8 cellular contexts compared by ENCODE assay signal in the genomic region with DNA sequence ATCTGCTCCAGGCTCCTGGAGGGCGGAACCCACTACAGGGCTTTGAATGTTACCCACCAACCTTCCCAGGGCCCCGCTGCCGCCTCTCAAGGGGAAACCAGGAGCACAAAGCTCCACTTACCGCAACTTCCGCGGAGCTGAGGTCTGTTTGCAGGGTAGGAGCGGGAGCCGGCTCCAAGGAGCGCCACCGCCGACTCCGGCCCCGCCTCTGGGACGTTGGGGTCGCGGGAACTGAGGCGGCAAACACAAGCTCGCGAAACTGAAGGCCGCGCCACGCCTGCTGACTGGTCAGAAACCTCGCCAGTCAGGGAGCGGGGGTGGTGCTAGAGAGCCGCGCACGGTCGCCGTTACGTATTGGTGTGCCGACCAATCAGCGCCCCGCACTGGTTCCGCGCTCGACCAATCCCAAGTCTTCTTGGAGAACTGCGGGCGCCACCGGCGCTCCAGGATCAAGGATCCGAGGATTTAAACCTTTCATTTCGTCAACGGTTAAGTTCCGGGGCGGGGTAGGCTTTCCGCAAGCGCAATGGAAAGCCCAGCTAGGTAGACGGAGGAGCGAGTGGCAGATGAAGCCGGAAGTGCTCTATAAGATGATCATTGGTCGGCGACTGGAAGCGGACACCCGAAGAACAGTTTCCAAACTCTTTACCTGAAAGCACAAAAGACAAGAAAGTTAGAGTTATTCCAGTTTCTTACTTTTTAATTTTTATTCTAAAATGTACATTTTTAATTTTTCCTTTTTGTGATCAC. TPM values are rescaled to one million over a fixed set of nuclear protein-coding genes. Genes with fewer than 3 reads are reported as not detected.
DNase-seq lines count a peak whose midpoint lies in the region; ATAC-seq, FAIRE-seq and TF ChIP-seq lines count a peak whose summit lies in the region.

A gene (minus strand): TSS at position 233 of the 750 bp plus-strand sequence. CDS start 3,828 bp downstream, outside the sequence.

- peaks cover 3 to 4% of the 10 kb centered on the region in 2 donors for H3K4me1 ChIP-seq in kidney (ENCODE audit: control insufficient read depth in 1 of 2, insufficient read depth in 1 of 2, low read depth in 1 of 2, low read length in 2 of 2)

- peak within 1 kb of the TSS; percentile 60 to 78 for H3K27ac ChIP-seq in kidney (ENCODE audit: low read depth in 2 of 2, low read length in 2 of 2)

- H3K9me3 ChIP-seq in kidney (ENCODE audit: control insufficient read depth in 1 of 2, low read length in 2 of 2), result no peaks in the 10 kb centered on the region

- TF ChIP-seq POLR2A in GM19099 (IDR thresholded peaks at IDR 0.05; ENCODE audit: extremely low read depth, insufficient read length, low read depth), result peak; percentile 78

- no peaks in the 10 kb centered on the region for H3K36me3 ChIP-seq in kidney (ENCODE audit: control insufficient read depth in 1 of 2, insufficient read depth in 2 of 2, low read length in 2 of 2)

- intact Hi-C loops in kidney (cut with DNase I), result no loop called here

- peak; percentile 98 for ATAC-seq in HG03432 (IDR thresholded peaks at IDR 0.05; ENCODE audit: unreplicated experiment)

- peak; percentile 98 for FAIRE-seq in kidney (lab: Jason Lieb, UNC)

- no peak for TF ChIP-seq CTCF in choroid plexus epithelial cell (conservative IDR thresholded peaks at IDR 0.05; ENCODE audit: low read depth, low read length)
- peak; percentile 25 for TF ChIP-seq CTCF in kidney (IDR thresholded peaks at IDR 0.05; ENCODE audit: borderline replicate concordance, extremely low read depth, insufficient read depth)

- peak within 1 kb of the TSS; percentile 59 to 71 for H3K9ac ChIP-seq in kidney (ENCODE audit: low read length in 2 of 2)

- peak; percentile 99 for DNase-seq in AG20443 (ENCODE audit: low spot score)
- DNase-seq in NCI-H510A (lab: John Stamatoyannopoulos, UW), result peak; percentile 98
- peak; percentile 95 for DNase-seq in activated CD4-positive, alpha-beta T cell treated with anti-CD3 and anti-CD28 coated beads for 1 hour
- peak; percentile 100 for DNase-seq in choroid plexus epithelial cell (ENCODE audit: low read depth)
- peak; percentile 99 for DNase-seq in kidney
- peak; percentile 99 for DNase-seq in stimulated activated CD4-positive, alpha-beta T cell treated with anti-CD3 and anti-CD28 coated beads, Interleukin-15, amount 100 ng/mL, for 24 hours

- H3K4me3 ChIP-seq in choroid plexus epithelial cell (ENCODE audit: low read depth, low read length) (peak within 1 kb of the TSS; percentile 74), kidney (ENCODE audit: low read length in 2 of 2) (peak within 1 kb of the TSS; percentile 77 to 85)

RNA-seq across cellular contexts. Expression of the gene that starts here (rescaled TPM):
- total RNA-seq in kidney, result 2.5 TPM
- polyA plus RNA-seq in kidney (ENCODE audit: insufficient read depth, low read depth, low replicate concordance), result 0.28 TPM

Comparison
In these comparisons a context has a peak if more than half of its experiments do, and no peak if none do; other contexts are left out.
1. Peak in every context shown above with its lines: DNase-seq, ATAC-seq, H3K4me3 ChIP-seq and H3K27ac ChIP-seq.